14 cellular contexts compared by ENCODE assay signal in genomic region chr3:176562381-176562780, GRCh38.
DNase-seq lines count a peak whose midpoint lies in the region.
"Had no signal": no experiment of that assay in that cellular context is flagged by ENCODE, and none has a peak within 500 bp of the region (broad histone marks: within the 10 kb centered on the region; RNA-seq: fewer than 3 reads in every experiment).

No MANE protein-coding gene starts in this region.

- H3K27me3 ChIP-seq in iPS-18a (ENCODE audit: control insufficient read depth, insufficient read depth, low read length): no peaks in the 10 kb centered on the region

- H3K27ac ChIP-seq in iPS-18a (ENCODE audit: low read length): no peak overlapping the region

- peak; percentile 72 for DNase-seq in COR-L47 (lab: John Stamatoyannopoulos, UW)
- peak; percentile 8 for DNase-seq in GM04503 (ENCODE audit: low read depth)
- peak; percentile 97 for DNase-seq in NCI-H69 (lab: John Stamatoyannopoulos, UW)
- DNase-seq in dermis blood vessel endothelial cell: no peak
- DNase-seq in stimulated activated naive CD4-positive, alpha-beta T cell treated with Interleukin-2 at 50 U/mL for 16 hours (lab: John Stamatoyannopoulos, UW): no peak
- no peak for DNase-seq in T-helper 2 cell
- DNase-seq: DMS 273 treated with DMSO at 0.1 percent for 48 hours, GF-D8, GOT3, Kasumi-1, NCI-H345, T-helper 17 cell had no signal

- H3K4me3 ChIP-seq in iPS-18a (ENCODE audit: low read length): peak overlapping the region; percentile 13
- H3K4me3 ChIP-seq: GM12878 had no signal

- H3K4me1 ChIP-seq in iPS-18a (ENCODE audit: control insufficient read depth, low read depth, low read length): peaks cover 16% of the 10 kb centered on the region

- no peaks in the 10 kb centered on the region for H3K36me3 ChIP-seq in iPS-18a (ENCODE audit: control insufficient read depth, low read depth, low read length)

- H3K9me3 ChIP-seq in iPS-18a (ENCODE audit: control insufficient read depth, low read depth, low read length): no peaks in the 10 kb centered on the region

- H3K9ac ChIP-seq in iPS-18a (ENCODE audit: low read length): no peak overlapping the region

Comparison
In these comparisons a context has a peak if more than half of its experiments do, and no peak if none do; other contexts are left out.
1. DNase-seq: peak in COR-L47 (single experiment), GM04503 (single experiment) and NCI-H69 (single experiment); none in dermis blood vessel endothelial cell (single experiment), stimulated activated naive CD4-positive, alpha-beta T cell treated with Interleukin-2 at 50 U/mL for 16 hours (single experiment) and T-helper 2 cell (0 of 5).